In the genomic region with DNA sequence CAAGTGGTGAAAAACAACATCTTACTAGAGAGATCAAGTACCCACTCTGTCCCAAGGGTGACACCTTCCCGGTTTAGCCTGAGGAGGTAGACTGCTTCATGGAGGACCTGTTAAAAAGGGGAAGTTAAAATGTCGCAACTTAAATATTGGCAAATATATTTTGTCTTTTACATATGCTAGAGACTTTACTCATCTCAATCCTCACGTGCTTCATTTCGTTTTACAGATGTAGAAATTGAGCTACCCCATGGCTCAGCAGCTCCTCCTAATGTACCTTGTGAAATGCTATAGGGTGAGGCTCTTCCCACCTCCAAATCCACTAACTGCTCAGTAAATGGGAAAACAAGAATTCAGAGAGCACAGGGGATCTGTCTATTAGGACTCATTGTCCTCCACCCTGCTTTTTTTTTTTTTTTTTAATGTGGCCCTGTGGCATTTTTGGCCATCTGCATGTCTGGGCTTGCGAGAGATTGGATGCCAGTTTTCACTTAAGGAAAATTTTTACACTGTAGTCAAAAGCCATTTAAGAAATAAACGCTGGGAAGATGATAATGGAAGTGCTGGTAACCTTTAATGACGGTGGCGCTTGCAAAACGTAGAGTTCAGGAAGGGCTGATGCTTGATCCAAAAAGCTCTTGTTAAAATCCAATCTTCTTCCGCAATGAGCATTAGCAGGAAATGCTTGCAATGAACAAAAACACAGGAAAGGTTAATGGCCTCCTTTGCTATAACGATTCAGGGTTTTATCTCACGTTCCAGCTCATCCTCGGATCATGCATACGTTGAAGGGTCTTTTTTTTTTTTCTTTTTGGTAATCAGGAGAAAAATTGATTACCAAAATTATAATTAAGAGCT, we compare ENCODE assay signal across 1 cellular context.
TF ChIP-seq lines count a peak whose summit lies in the region.

No MANE protein-coding gene starts in this region.

TF ChIP-seq in GM23338, 12 proteins besides CTCF, POLR2A, EP300 and RAD21 (continued from another document):
- TF ChIP-seq, protein P1, sequence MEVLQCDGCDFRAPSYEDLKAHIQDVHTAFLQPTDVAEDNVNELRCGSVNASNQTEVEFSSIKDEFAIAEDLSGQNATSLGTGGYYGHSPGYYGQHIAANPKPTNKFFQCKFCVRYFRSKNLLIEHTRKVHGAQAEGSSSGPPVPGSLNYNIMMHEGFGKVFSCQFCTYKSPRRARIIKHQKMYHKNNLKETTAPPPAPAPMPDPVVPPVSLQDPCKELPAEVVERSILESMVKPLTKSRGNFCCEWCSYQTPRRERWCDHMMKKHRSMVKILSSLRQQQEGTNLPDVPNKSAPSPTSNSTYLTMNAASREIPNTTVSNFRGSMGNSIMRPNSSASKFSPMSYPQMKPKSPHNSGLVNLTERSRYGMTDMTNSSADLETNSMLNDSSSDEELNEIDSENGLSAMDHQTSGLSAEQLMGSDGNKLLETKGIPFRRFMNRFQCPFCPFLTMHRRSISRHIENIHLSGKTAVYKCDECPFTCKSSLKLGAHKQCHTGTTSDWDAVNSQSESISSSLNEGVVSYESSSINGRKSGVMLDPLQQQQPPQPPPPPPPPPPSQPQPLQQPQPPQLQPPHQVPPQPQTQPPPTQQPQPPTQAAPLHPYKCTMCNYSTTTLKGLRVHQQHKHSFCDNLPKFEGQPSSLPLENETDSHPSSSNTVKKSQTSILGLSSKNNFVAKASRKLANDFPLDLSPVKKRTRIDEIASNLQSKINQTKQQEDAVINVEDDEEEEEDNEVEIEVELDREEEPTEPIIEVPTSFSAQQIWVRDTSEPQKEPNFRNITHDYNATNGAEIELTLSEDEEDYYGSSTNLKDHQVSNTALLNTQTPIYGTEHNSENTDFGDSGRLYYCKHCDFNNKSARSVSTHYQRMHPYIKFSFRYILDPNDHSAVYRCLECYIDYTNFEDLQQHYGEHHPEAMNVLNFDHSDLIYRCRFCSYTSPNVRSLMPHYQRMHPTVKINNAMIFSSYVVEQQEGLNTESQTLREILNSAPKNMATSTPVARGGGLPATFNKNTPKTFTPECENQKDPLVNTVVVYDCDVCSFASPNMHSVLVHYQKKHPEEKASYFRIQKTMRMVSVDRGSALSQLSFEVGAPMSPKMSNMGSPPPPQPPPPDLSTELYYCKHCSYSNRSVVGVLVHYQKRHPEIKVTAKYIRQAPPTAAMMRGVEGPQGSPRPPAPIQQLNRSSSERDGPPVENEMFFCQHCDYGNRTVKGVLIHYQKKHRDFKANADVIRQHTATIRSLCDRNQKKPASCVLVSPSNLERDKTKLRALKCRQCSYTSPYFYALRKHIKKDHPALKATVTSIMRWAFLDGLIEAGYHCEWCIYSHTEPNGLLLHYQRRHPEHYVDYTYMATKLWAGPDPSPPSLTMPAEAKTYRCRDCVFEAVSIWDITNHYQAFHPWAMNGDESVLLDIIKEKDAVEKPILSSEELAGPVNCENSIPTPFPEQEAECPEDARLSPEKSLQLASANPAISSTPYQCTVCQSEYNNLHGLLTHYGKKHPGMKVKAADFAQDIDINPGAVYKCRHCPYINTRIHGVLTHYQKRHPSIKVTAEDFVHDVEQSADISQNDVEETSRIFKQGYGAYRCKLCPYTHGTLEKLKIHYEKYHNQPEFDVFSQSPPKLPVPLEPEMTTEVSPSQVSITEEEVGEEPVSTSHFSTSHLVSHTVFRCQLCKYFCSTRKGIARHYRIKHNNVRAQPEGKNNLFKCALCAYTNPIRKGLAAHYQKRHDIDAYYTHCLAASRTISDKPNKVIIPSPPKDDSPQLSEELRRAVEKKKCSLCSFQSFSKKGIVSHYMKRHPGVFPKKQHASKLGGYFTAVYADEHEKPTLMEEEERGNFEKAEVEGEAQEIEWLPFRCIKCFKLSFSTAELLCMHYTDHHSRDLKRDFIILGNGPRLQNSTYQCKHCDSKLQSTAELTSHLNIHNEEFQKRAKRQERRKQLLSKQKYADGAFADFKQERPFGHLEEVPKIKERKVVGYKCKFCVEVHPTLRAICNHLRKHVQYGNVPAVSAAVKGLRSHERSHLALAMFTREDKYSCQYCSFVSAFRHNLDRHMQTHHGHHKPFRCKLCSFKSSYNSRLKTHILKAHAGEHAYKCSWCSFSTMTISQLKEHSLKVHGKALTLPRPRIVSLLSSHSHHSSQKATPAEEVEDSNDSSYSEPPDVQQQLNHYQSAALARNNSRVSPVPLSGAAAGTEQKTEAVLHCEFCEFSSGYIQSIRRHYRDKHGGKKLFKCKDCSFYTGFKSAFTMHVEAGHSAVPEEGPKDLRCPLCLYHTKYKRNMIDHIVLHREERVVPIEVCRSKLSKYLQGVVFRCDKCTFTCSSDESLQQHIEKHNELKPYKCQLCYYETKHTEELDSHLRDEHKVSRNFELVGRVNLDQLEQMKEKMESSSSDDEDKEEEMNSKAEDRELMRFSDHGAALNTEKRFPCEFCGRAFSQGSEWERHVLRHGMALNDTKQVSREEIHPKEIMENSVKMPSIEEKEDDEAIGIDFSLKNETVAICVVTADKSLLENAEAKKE (CRISPR knock-in tag; IDR thresholded peaks at IDR 0.05): no peak
- TF ChIP-seq POLR2AphosphoS5 (IDR thresholded peaks at IDR 0.05; ENCODE audit: low read depth) (no peak), ZNF331 (CRISPR knock-in tag; IDR thresholded peaks at IDR 0.05; ENCODE audit: low read depth) (no peak), EZH2phosphoT487 (IDR thresholded peaks at IDR 0.05; ENCODE audit: unreplicated experiment) (no peak), EZH2 (IDR thresholded peaks at IDR 0.05; ENCODE audit: low read depth, unreplicated experiment) (no peak), STAT1 (IDR thresholded peaks at IDR 0.05; ENCODE audit: unreplicated experiment) (no peak)
- TF ChIP-seq, protein P2, sequence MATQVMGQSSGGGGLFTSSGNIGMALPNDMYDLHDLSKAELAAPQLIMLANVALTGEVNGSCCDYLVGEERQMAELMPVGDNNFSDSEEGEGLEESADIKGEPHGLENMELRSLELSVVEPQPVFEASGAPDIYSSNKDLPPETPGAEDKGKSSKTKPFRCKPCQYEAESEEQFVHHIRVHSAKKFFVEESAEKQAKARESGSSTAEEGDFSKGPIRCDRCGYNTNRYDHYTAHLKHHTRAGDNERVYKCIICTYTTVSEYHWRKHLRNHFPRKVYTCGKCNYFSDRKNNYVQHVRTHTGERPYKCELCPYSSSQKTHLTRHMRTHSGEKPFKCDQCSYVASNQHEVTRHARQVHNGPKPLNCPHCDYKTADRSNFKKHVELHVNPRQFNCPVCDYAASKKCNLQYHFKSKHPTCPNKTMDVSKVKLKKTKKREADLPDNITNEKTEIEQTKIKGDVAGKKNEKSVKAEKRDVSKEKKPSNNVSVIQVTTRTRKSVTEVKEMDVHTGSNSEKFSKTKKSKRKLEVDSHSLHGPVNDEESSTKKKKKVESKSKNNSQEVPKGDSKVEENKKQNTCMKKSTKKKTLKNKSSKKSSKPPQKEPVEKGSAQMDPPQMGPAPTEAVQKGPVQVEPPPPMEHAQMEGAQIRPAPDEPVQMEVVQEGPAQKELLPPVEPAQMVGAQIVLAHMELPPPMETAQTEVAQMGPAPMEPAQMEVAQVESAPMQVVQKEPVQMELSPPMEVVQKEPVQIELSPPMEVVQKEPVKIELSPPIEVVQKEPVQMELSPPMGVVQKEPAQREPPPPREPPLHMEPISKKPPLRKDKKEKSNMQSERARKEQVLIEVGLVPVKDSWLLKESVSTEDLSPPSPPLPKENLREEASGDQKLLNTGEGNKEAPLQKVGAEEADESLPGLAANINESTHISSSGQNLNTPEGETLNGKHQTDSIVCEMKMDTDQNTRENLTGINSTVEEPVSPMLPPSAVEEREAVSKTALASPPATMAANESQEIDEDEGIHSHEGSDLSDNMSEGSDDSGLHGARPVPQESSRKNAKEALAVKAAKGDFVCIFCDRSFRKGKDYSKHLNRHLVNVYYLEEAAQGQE (IDR thresholded peaks at IDR 0.05; ENCODE audit: unreplicated experiment): no peak
